ENCODE assay signal across 15 cellular contexts in the genomic region with DNA sequence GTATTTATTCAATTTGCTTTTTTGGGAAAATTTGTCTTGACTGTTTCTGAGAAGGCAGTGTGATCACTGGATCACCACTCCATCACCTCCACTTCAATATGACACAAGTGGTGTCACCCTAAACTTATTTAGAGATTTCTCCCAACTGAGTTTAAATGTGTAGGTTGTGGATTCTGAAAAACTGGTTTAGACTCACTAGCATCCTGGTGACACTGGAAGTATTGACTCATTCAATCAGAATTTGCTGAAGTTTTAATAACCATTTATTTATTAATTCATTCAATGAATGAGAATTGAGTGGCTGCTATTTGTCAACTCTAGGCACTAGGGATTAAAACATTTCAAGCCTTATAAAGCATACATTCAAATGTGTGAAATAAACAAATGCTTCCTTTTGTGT.
"Had no signal": no experiment of that assay in that cellular context is flagged by ENCODE, and none has a peak within 500 bp of the region (broad histone marks: within the 10 kb centered on the region; RNA-seq: fewer than 3 reads in every experiment).

No MANE protein-coding gene starts in this region.

- H3K79me2 ChIP-seq: parathyroid adenoma had no signal

- H3K27me3 ChIP-seq: body of pancreas, spleen, thyroid gland had no signal

- H3K36me3 Mint-ChIP-seq: activated naive CD8-positive, alpha-beta T cell treated with anti-CD3 and anti-CD28 coated beads for 36 hours; natural killer cell had no signal

- H3K9ac ChIP-seq: parathyroid adenoma had no signal

- H2AFZ ChIP-seq: parathyroid adenoma had no signal

- H3K4me3 Mint-ChIP-seq: activated naive CD8-positive, alpha-beta T cell treated with anti-CD3 and anti-CD28 coated beads for 36 hours; activated T-helper 1 cell treated with anti-CD3 and anti-CD28 coated beads, Interleukin-12 subunit alpha, Interleukin-12 subunit beta, Interleukin-2, Interleukin-4 antibody, amounts not matched to agents 30 ng/mL and 10 ng/mL and 1 ng/mL, durations not matched to agents 14 hours and 24 hours and 36 hours; central memory CD8-positive, alpha-beta T cell; natural killer cell had no signal

- H3K27ac ChIP-seq: body of pancreas, coronary artery, parathyroid adenoma, spleen, thyroid gland had no signal

- H3K36me3 ChIP-seq: spleen, thyroid gland had no signal

- H3K4me3 ChIP-seq: body of pancreas, coronary artery, spleen, thyroid gland had no signal

- DNase-seq: activated CD4-positive, alpha-beta T cell treated with anti-CD3 and anti-CD28 coated beads, Interleukin-2, amount 50 U/mL, for 48 hours; activated gamma-delta T cell treated with Interleukin-2 at 50 U/mL for 16 hours; activated naive CD8-positive, alpha-beta T cell treated with anti-CD3 and anti-CD28 coated beads for 36 hours; body of pancreas; left cardiac atrium; natural killer cell; spleen; stimulated activated CD8-positive, alpha-beta memory T cell treated with anti-CD3 and anti-CD28 coated beads, Interleukin-4, amount 100 ng/mL, for 48 hours; stimulated activated naive CD4-positive, alpha-beta T cell; T-helper 2 cell; thyroid gland had no signal

- H3K27ac Mint-ChIP-seq: activated naive CD8-positive, alpha-beta T cell treated with anti-CD3 and anti-CD28 coated beads for 36 hours; activated T-helper 1 cell treated with anti-CD3 and anti-CD28 coated beads, Interleukin-12 subunit alpha, Interleukin-12 subunit beta, Interleukin-2, Interleukin-4 antibody, amounts not matched to agents 30 ng/mL and 10 ng/mL and 1 ng/mL, durations not matched to agents 14 hours and 24 hours and 36 hours; natural killer cell had no signal

- H3K9me3 Mint-ChIP-seq: activated T-helper 1 cell treated with anti-CD3 and anti-CD28 coated beads, Interleukin-12 subunit alpha, Interleukin-12 subunit beta, Interleukin-2, Interleukin-4 antibody, amounts not matched to agents 30 ng/mL and 10 ng/mL and 1 ng/mL, durations not matched to agents 14 hours and 24 hours and 36 hours had no signal

- H3K27me3 Mint-ChIP-seq: activated naive CD8-positive, alpha-beta T cell treated with anti-CD3 and anti-CD28 coated beads for 36 hours; central memory CD8-positive, alpha-beta T cell had no signal

- H3K4me1 ChIP-seq: body of pancreas, parathyroid adenoma, spleen, thyroid gland had no signal

- H3K4me1 Mint-ChIP-seq: activated naive CD8-positive, alpha-beta T cell treated with anti-CD3 and anti-CD28 coated beads for 36 hours; central memory CD8-positive, alpha-beta T cell; natural killer cell had no signal
